ENCODE assay signal across 2 cellular contexts in genomic region chr1:3581296-3581695, GRCh38.
TF ChIP-seq lines count a peak whose summit lies in the region.

No MANE protein-coding gene starts in this region.

TF ChIP-seq in liver, 16 proteins besides CTCF, POLR2A, EP300 and RAD21:
- TF ChIP-seq NR2F2 (IDR thresholded peaks at IDR 0.05) (peak; percentile 27), JUND (IDR thresholded peaks at IDR 0.05) (no peak)

TF ChIP-seq in HepG2, 621 proteins besides CTCF, POLR2A, EP300 and RAD21:
- no peak for TF ChIP-seq ZNF282 (IDR thresholded peaks at IDR 0.05; ENCODE audit: partially characterized antibody)
- TF ChIP-seq ZNF33A (CRISPR knock-in tag; IDR thresholded peaks at IDR 0.05; ENCODE audit: borderline replicate concordance): no peak
- TF ChIP-seq HDAC6 (IDR thresholded peaks at IDR 0.05; ENCODE audit: low read depth, low read length): no peak
- TF ChIP-seq FOXA3 (CRISPR knock-in tag; IDR thresholded peaks at IDR 0.05): no peak
